Comparison of ENCODE assay signal across 24 cellular contexts in genomic region chr6:170253910-170254269, GRCh38. TPM values are rescaled to one million over a fixed set of nuclear protein-coding genes. Genes with fewer than 3 reads are reported as not detected.
"Had no signal": no experiment of that assay in that cellular context is flagged by ENCODE, and none has a peak within 500 bp of the region (broad histone marks: within the 10 kb centered on the region; RNA-seq: fewer than 3 reads in every experiment).

No MANE protein-coding gene starts in this region.

- H3K27ac ChIP-seq: gastroesophageal sphincter, hepatocyte, pancreas, prostate gland, suprapubic skin, tibial artery, upper lobe of right lung had no signal

- H3K4me3 ChIP-seq: gastroesophageal sphincter, hepatocyte, pancreas, prostate gland, suprapubic skin, tibial artery, upper lobe of right lung had no signal

- DNase-seq: activated CD4-positive, alpha-beta T cell treated with anti-CD3 and anti-CD28 coated beads, Interleukin-2, amount 50 U/mL, for 1 hour; activated CD4-positive, CD25-positive, alpha-beta regulatory T cell treated with anti-CD3 and anti-CD28 coated beads, Interleukin-2, amount 50 U/mL, for 72 hours; activated CD8-positive, alpha-beta T cell treated with anti-CD3 and anti-CD28 coated beads for 36 hours; activated naive CD8-positive, alpha-beta T cell treated with anti-CD3 and anti-CD28 coated beads, Interleukin-2, amount 50 U/mL, for 24 hours; activated T-cell treated with anti-CD3 and anti-CD28 coated beads, Interleukin-2, amount 50 U/mL, for 4 hours; amygdala; caudate nucleus; cortex of kidney; mammary epithelial cell; nucleus accumbens; retina; stimulated activated CD4-positive, alpha-beta T cell treated with anti-CD3 and anti-CD28 coated beads, Interleukin-15, amount 100 ng/mL, for 24 hours; stimulated activated naive CD4-positive, alpha-beta T cell; T-helper 2 cell; tibial artery; upper lobe of right lung had no signal

- H3K27me3 ChIP-seq: hepatocyte, pancreas had no signal

- H3K9me3 ChIP-seq: gastroesophageal sphincter, pancreas, prostate gland, suprapubic skin, tibial artery, upper lobe of right lung had no signal

- FAIRE-seq: endothelial cell of umbilical vein, keratinocyte, pancreas had no signal

- H3K4me1 ChIP-seq: pancreas, prostate gland, suprapubic skin, upper lobe of right lung had no signal

- H3K36me3 ChIP-seq: gastroesophageal sphincter, pancreas, prostate gland, suprapubic skin, tibial artery, upper lobe of right lung had no signal

RNA-seq across cellular contexts. Expression of gene DLL1, which starts 37.0 kb away (rescaled TPM):
- total RNA-seq: activated T-helper 2 cell treated with anti-CD3 and anti-CD28 coated beads, Interferon-gamma antibody, Interleukin-2, Interleukin-4, amounts not matched to agents 10 μg/mL and 5 μg/mL and 100 μg/mL, durations not matched to agents 14 hours and 24 hours and 36 hours had no signal
